Comparison of ENCODE assay signal across 22 cellular contexts in genomic region chr16:63426275-63426870, GRCh38.
DNase-seq lines count a peak whose midpoint lies in the region; ATAC-seq and TF ChIP-seq lines count a peak whose summit lies in the region.
"Had no signal": no experiment of that assay in that cellular context is flagged by ENCODE, and none has a peak within 500 bp of the region (broad histone marks: within the 10 kb centered on the region; RNA-seq: fewer than 3 reads in every experiment).

No MANE protein-coding gene starts in this region.

- no peak overlapping the region for H2BK15ac ChIP-seq in mesendoderm (replicated peaks; ENCODE audit: low read depth)

- DNase-seq in DMS79 (lab: John Stamatoyannopoulos, UW) (peak; percentile 0), DMS79 treated with DMSO at 0.1 percent for 48 hours (lab: John Stamatoyannopoulos, UW) (no peak), NCI-H69 (lab: John Stamatoyannopoulos, UW) (peak; percentile 16), adipocyte (ENCODE audit: low read depth) (peak; percentile 45), fibroblast of pulmonary artery (ENCODE audit: low read depth) (peak; percentile 65), mesendoderm (no peak), HuH-7 (ENCODE audit: low spot score) (no peak)
- DNase-seq: GM23248; H9; HFFc6; KG1; MV-4-11; NCI-H1694; NCI-H2081; NCI-H510A; NCI-H774; NK-92 treated with Interleukin-12 subunit alpha and Interleukin-12 subunit beta, amount 100 ng/mL, for 24 hours had no signal

- no peak overlapping the region for H3K56ac ChIP-seq in mesendoderm (ENCODE audit: low read length)

- H3K4me2 ChIP-seq in mesendoderm (ENCODE audit: low read length), result no peak overlapping the region

- H4K8ac ChIP-seq in mesendoderm (ENCODE audit: low read depth, low read length), result no peak overlapping the region

- H4K5ac ChIP-seq in mesendoderm (ENCODE audit: low read length), result no peak overlapping the region

- no peaks in the 10 kb centered on the region for H3K36me3 ChIP-seq in adipocyte (ENCODE audit: control insufficient read depth, insufficient read depth, low read length, severe bottlenecking)
- no peaks in the 10 kb centered on the region for H3K36me3 ChIP-seq in mesendoderm (ENCODE audit: control insufficient read depth, insufficient read depth, low read length)
- H3K36me3 ChIP-seq: SJCRH30 had no signal

- H3K4me3 ChIP-seq in adipocyte (ENCODE audit: low read length) (no peak overlapping the region), fibroblast of pulmonary artery (replicated peaks; ENCODE audit: low read depth, low read length) (no peak overlapping the region), mesendoderm (ENCODE audit: low read length) (no peak overlapping the region)
- H3K4me3 ChIP-seq: GM23248, SJCRH30 had no signal

- no peak overlapping the region for H2BK120ac ChIP-seq in mesendoderm (ENCODE audit: low read depth, low read length)

- no peaks in the 10 kb centered on the region for H3K79me2 ChIP-seq in mesendoderm (ENCODE audit: control insufficient read depth, insufficient read depth, low read length)

- WGBS in mesendoderm (ENCODE audit: extremely low coverage, insufficient coverage, low lambda C conversion rate), result no CpG with 5 or more reads among the region's 3 CpGs

- H2AK5ac ChIP-seq in mesendoderm (ENCODE audit: low read length), result no peak overlapping the region

- H3K4ac ChIP-seq in mesendoderm (ENCODE audit: low read depth, low read length), result no peak overlapping the region

- no peaks in the 10 kb centered on the region for H3K79me1 ChIP-seq in mesendoderm (ENCODE audit: low read length)

- H3K27me3 ChIP-seq in adipocyte (replicated peaks; ENCODE audit: control insufficient read depth, insufficient read depth, low read length) (no peaks in the 10 kb centered on the region), mesendoderm (ENCODE audit: insufficient read depth, low read length, poor library complexity) (no peaks in the 10 kb centered on the region)
- H3K27me3 ChIP-seq: SJCRH30 had no signal

- no peaks in the 10 kb centered on the region for H3K4me1 ChIP-seq in adipocyte (ENCODE audit: control insufficient read depth, insufficient read depth, low read length)
- no peaks in the 10 kb centered on the region for H3K4me1 ChIP-seq in mesendoderm (ENCODE audit: control insufficient read depth, low read depth, low read length)
- H3K4me1 ChIP-seq: SJCRH30 had no signal

- no peak overlapping the region for H3K9ac ChIP-seq in adipocyte (ENCODE audit: low read length)
- H3K9ac ChIP-seq in mesendoderm (ENCODE audit: low read length), result no peak overlapping the region
- H3K9ac ChIP-seq: GM23248 had no signal

- ATAC-seq in HG03442 (IDR thresholded peaks at IDR 0.05; ENCODE audit: unreplicated experiment), result no peak
- ATAC-seq: Panc1 had no signal

- no peak overlapping the region for H3K18ac ChIP-seq in mesendoderm (ENCODE audit: low read length)

- no peak for TF ChIP-seq CTCF in fibroblast of pulmonary artery (IDR thresholded peaks at IDR 0.05; ENCODE audit: low read length, missing control alignments)

- H3K27ac ChIP-seq in mesendoderm (ENCODE audit: low read depth, low read length), result no peak overlapping the region
- H3K27ac ChIP-seq: C4-2B, GM23248, HL-60, SJCRH30 had no signal

- H3K9me3 ChIP-seq in adipocyte (ENCODE audit: control insufficient read depth, low read length), result no peaks in the 10 kb centered on the region
- H3K9me3 ChIP-seq: SJCRH30 had no signal

- no peak overlapping the region for H3K23ac ChIP-seq in mesendoderm (ENCODE audit: low read length)

- no peak overlapping the region for H2BK5ac ChIP-seq in mesendoderm (ENCODE audit: low read length)

Comparison
In these comparisons a context has a peak if more than half of its experiments do, and no peak if none do; other contexts are left out.
1. DNase-seq: peak in DMS79 (single experiment), NCI-H69 (single experiment), adipocyte (single experiment) and fibroblast of pulmonary artery (single experiment); none in DMS79 treated with DMSO at 0.1 percent for 48 hours (single experiment), mesendoderm (single experiment) and HuH-7 (single experiment).